Comparison of ENCODE assay signal across 14 cellular contexts in the genomic region with DNA sequence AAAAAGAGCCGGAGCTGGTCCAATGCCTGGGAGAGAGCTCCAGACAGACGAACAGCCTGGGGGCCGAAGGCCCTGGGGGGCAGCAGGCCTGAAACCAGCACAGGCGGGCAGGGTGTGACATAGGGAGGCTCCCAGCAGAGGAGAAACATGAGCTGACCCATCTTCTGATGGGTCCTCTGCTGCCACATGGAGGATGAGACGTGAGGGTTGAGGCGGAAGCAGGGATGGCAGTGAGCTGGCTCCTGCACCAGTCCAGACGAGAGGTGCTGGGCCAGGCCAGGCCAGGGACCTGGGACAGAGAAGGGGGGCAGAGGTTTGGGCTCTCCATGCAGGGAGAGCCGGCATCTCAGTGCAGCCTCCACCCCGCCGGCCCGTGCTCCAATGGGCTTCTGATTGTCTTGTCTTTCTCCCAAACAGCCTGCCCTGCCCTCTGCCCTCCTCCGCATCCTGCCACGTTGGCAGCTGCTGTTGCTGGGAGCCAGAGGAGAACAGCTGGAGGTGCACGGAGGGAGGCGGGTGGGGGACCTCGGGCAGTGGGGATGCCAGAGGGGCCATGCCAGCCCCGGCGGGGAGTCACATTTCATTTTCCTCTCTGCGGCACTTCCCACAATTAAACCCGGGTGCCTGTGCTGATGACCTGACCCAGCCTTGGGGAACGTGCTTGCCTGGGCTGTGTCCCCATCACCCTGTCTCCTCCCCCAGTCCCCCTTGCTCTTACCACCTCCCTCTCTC.
DNase-seq lines count a peak whose midpoint lies in the region; ATAC-seq and TF ChIP-seq lines count a peak whose summit lies in the region.
"Had no signal": no experiment of that assay in that cellular context is flagged by ENCODE, and none has a peak within 500 bp of the region (broad histone marks: within the 10 kb centered on the region; RNA-seq: fewer than 3 reads in every experiment).

No MANE protein-coding gene starts in this region.

- H3K36me3 Mint-ChIP-seq in type B pancreatic cell = no peaks in the 10 kb centered on the region
- H3K36me3 Mint-ChIP-seq in activated T-cell treated with anti-CD3 and anti-CD28 coated beads, Interleukin-2, amount 50 U/mL, for 4 hours (ENCODE audit: insufficient read depth) = no peaks in the 10 kb centered on the region

- H3K9me3 ChIP-seq in mammary epithelial cell (replicated peaks; ENCODE audit: insufficient read depth, low read length) = no peaks in the 10 kb centered on the region

- no peaks in the 10 kb centered on the region for H3K27me3 Mint-ChIP-seq in type B pancreatic cell
- H3K27me3 Mint-ChIP-seq in activated T-cell treated with anti-CD3 and anti-CD28 coated beads, Interleukin-2, amount 50 U/mL, for 4 hours (ENCODE audit: low read depth) = no peaks in the 10 kb centered on the region

- peak overlapping the region; percentile 53 for H3K4me3 Mint-ChIP-seq in type B pancreatic cell
- H3K4me3 Mint-ChIP-seq in activated T-cell treated with anti-CD3 and anti-CD28 coated beads, Interleukin-2, amount 50 U/mL, for 4 hours = no peak overlapping the region

- H3K27ac Mint-ChIP-seq in type B pancreatic cell = peak overlapping the region; percentile 88

- ATAC-seq in left lobe of liver = peak; percentile 47
- ATAC-seq in HG02840 (IDR thresholded peaks at IDR 0.05; ENCODE audit: low FRiP score, unreplicated experiment) = no peak
- ATAC-seq in GM19455 (IDR thresholded peaks at IDR 0.05; ENCODE audit: unreplicated experiment) = no peak
- no peak for ATAC-seq in activated T-cell treated with anti-CD3 and anti-CD28 coated beads, Interleukin-2, amount 50 U/mL, for 4 hours

- 92% methylated on average over 7 of the region's 21 CpGs for WGBS in mammary epithelial cell (ENCODE audit: low coverage, missing lambda C conversion rate)

- intact Hi-C loops in mammary epithelial cell (cut with micrococcal nuclease) = no loop called here

- no peaks in the 10 kb centered on the region for H3K9me3 Mint-ChIP-seq in type B pancreatic cell
- H3K9me3 Mint-ChIP-seq in activated T-cell treated with anti-CD3 and anti-CD28 coated beads, Interleukin-2, amount 50 U/mL, for 4 hours = no peaks in the 10 kb centered on the region

- H3K4me3 ChIP-seq in mammary epithelial cell (replicated peaks in 1 of 3; ENCODE audit: insufficient read depth in 1 of 3, low read depth in 2 of 3, low read length in 3 of 3) = no peak overlapping the region

- no peaks in the 10 kb centered on the region for H4K20me1 ChIP-seq in mammary epithelial cell (ENCODE audit: insufficient read depth, low read length)

- no peaks in the 10 kb centered on the region for H3K79me2 ChIP-seq in mammary epithelial cell (ENCODE audit: insufficient read depth, low read length)

- H3K4me1 ChIP-seq in mammary epithelial cell (ENCODE audit: insufficient read depth, low read length) = peaks cover 6% of the 10 kb centered on the region

- no TSS peak for BruUV-seq in mammary epithelial cell (replicated peaks; lab: Mats Ljungman, UMichigan)

- dilution Hi-C loops in mammary epithelial cell (cut with HindIII; ENCODE audit: low sequenced_read_pairs) = loop anchor here (5.0 kb wide), 1 partner anchor 37 kb away; no protein-coding TSS in a partner anchor

- CTCF ChIA-PET in mammary epithelial cell (lab: Charles Lee; ENCODE audit: low non-redundant PET) = no interaction called here

- DNase-seq in T47D (ENCODE audit: low read depth in 1 of 2, low spot score in 1 of 2) (peak; percentile 85 to 89), mammary epithelial cell (no peak), NCI-H524 treated with DMSO at 0.1 percent for 48 hours (lab: John Stamatoyannopoulos, UW) (peak; percentile 76), left lobe of liver (ENCODE audit: low spot score) (no peak), type B pancreatic cell (ENCODE audit: extremely low spot score, unreplicated experiment) (no peak)
- no peak for DNase-seq in activated T-cell treated with anti-CD3 and anti-CD28 coated beads, Interleukin-2, amount 50 U/mL, for 4 hours
- DNase-seq: AML-193; amniotic stem cell; effector memory CD4-positive, alpha-beta T cell; NCI-H2029; stimulated activated CD4-positive, alpha-beta T cell treated with anti-CD3 and anti-CD28 coated beads, Interleukin-4, amount 100 ng/mL, for 1 hour; SW 1271 had no signal

- no peaks in the 10 kb centered on the region for H3K36me3 ChIP-seq in mammary epithelial cell (ENCODE audit: insufficient read depth, low read length)

- no peak overlapping the region for H3K9ac ChIP-seq in mammary epithelial cell (ENCODE audit: insufficient read depth, low read length)

- H3K27ac ChIP-seq in mammary epithelial cell (ENCODE audit: insufficient read depth, low read depth, low read length) = no peak overlapping the region

- H3K4me2 ChIP-seq in mammary epithelial cell (ENCODE audit: insufficient read depth, low read depth, low read length) = no peak overlapping the region

- H2AFZ ChIP-seq in mammary epithelial cell (ENCODE audit: low read depth, low read length) = no peak overlapping the region

- peaks cover 2% of the 10 kb centered on the region for H3K27me3 ChIP-seq in mammary epithelial cell (ENCODE audit: insufficient read depth, low read length)

- peaks cover 48% of the 10 kb centered on the region for H3K4me1 Mint-ChIP-seq in type B pancreatic cell (ENCODE audit: unreplicated experiment)
- H3K4me1 Mint-ChIP-seq in activated T-cell treated with anti-CD3 and anti-CD28 coated beads, Interleukin-2, amount 50 U/mL, for 4 hours (ENCODE audit: low read depth) = no peaks in the 10 kb centered on the region

- in situ Hi-C loops in T47D (cut with HindIII; ENCODE audit: low pct_unique_long_range_greater_than_20kb, low sequenced_read_pairs) = no loop called here
- in situ Hi-C loops in mammary epithelial cell (cut with MboI; ENCODE audit: low sequenced_read_pairs in 2 of 2) = no loop called here

- TF ChIP-seq CTCF in mammary epithelial cell (conservative IDR thresholded peaks at IDR 0.05 in 1 of 2, IDR thresholded peaks at IDR 0.05 in 1 of 2; ENCODE audit: extremely low read depth in 1 of 2, insufficient read depth in 1 of 2, low read depth in 1 of 2, low read length in 2 of 2) (no peak), type B pancreatic cell (conservative IDR thresholded peaks at IDR 0.05) (no peak)

Comparison
In these comparisons a context has a peak if more than half of its experiments do, and no peak if none do; other contexts are left out.
1. DNase-seq: peak in T47D (2 of 2) and NCI-H524 treated with DMSO at 0.1 percent for 48 hours (single experiment); none in mammary epithelial cell (single experiment), left lobe of liver (single experiment), type B pancreatic cell (single experiment) and activated T-cell treated with anti-CD3 and anti-CD28 coated beads, Interleukin-2, amount 50 U/mL, for 4 hours (single experiment).